ENCODE assay signal across 14 cellular contexts in genomic region chr7:159231017-159231416, GRCh38.
DNase-seq lines count a peak whose midpoint lies in the region; ATAC-seq and TF ChIP-seq lines count a peak whose summit lies in the region.
"Had no signal": no experiment of that assay in that cellular context is flagged by ENCODE, and none has a peak within 500 bp of the region (broad histone marks: within the 10 kb centered on the region; RNA-seq: fewer than 3 reads in every experiment).

No MANE protein-coding gene starts in this region.

- no peak for TF ChIP-seq CTCF in esophagus muscularis mucosa (IDR thresholded peaks at IDR 0.05)

- TF ChIP-seq EP300 in esophagus muscularis mucosa (IDR thresholded peaks at IDR 0.05), result no peak

- no peak for ATAC-seq in HG02623 (IDR thresholded peaks at IDR 0.05; ENCODE audit: unreplicated experiment)

- H3K27ac ChIP-seq in esophagus muscularis mucosa (replicated peaks in 1 of 4), result no peak overlapping the region
- H3K27ac ChIP-seq: BLaER1, HL-60 had no signal

- peak in 2 of 3 experiments; percentile 23 to 46 for DNase-seq in NCI-H1417 (lab: John Stamatoyannopoulos, UW)
- no peak for DNase-seq in NCI-H1417 treated with DMSO at 0.1 percent for 48 hours (lab: John Stamatoyannopoulos, UW)
- peak; percentile 75 for DNase-seq in H7
- peak; percentile 13 for DNase-seq in NCI-H146 treated with DMSO at 0.1 percent for 48 hours (lab: John Stamatoyannopoulos, UW; ENCODE audit: unreplicated experiment)
- DNase-seq in esophagus muscularis mucosa (ENCODE audit: extremely low spot score), result peak; percentile 66
- DNase-seq in NCI-H82 (lab: John Stamatoyannopoulos, UW), result no peak
- no peak for DNase-seq in NCI-H446 (lab: John Stamatoyannopoulos, UW)
- DNase-seq: 8988T; Calu3; CD4-positive, alpha-beta memory T cell had no signal

- H3K4me1 ChIP-seq in esophagus muscularis mucosa, result peaks cover 0 to 15% (median 6%) of the 10 kb centered on the region in 4 donors
- H3K4me1 ChIP-seq: BLaER1, HAP-1 had no signal

- intact Hi-C loops in esophagus muscularis mucosa (cut with DNase I), result no loop called here

- H3K36me3 ChIP-seq in H7 (replicated peaks; ENCODE audit: control insufficient read depth, insufficient read depth, low read length) (no peaks in the 10 kb centered on the region), esophagus muscularis mucosa (no peaks in the 10 kb centered on the region)
- H3K36me3 ChIP-seq: BLaER1, HAP-1 had no signal

- WGBS in esophagus muscularis mucosa, result 86% methylated on average over 21 of the region's 33 CpGs

- H3K27me3 ChIP-seq in H7 (ENCODE audit: control insufficient read depth, insufficient read depth, low read length), result no peaks in the 10 kb centered on the region
- no peaks in the 10 kb centered on the region for H3K27me3 ChIP-seq in esophagus muscularis mucosa
- H3K27me3 ChIP-seq: BLaER1 had no signal

- H3K4me3 ChIP-seq in H7 (ENCODE audit: insufficient read depth, low read depth, low read length) (no peak overlapping the region), esophagus muscularis mucosa (no peak overlapping the region)
- H3K4me3 ChIP-seq: BLaER1, HAP-1 had no signal

- no peak for TF ChIP-seq POLR2A in esophagus muscularis mucosa (IDR thresholded peaks at IDR 0.05; ENCODE audit: low read depth)

- no peaks in the 10 kb centered on the region for H3K9me3 ChIP-seq in esophagus muscularis mucosa
- H3K9me3 ChIP-seq: BLaER1, HAP-1 had no signal

Comparison
In these comparisons a context has a peak if more than half of its experiments do, and no peak if none do; other contexts are left out.
1. DNase-seq: peak in NCI-H1417 (2 of 3), H7 (single experiment), NCI-H146 treated with DMSO at 0.1 percent for 48 hours (single experiment) and esophagus muscularis mucosa (single experiment); none in NCI-H1417 treated with DMSO at 0.1 percent for 48 hours (single experiment), NCI-H82 (single experiment) and NCI-H446 (0 of 2).